ENCODE assay signal across 24 cellular contexts in the genomic region with DNA sequence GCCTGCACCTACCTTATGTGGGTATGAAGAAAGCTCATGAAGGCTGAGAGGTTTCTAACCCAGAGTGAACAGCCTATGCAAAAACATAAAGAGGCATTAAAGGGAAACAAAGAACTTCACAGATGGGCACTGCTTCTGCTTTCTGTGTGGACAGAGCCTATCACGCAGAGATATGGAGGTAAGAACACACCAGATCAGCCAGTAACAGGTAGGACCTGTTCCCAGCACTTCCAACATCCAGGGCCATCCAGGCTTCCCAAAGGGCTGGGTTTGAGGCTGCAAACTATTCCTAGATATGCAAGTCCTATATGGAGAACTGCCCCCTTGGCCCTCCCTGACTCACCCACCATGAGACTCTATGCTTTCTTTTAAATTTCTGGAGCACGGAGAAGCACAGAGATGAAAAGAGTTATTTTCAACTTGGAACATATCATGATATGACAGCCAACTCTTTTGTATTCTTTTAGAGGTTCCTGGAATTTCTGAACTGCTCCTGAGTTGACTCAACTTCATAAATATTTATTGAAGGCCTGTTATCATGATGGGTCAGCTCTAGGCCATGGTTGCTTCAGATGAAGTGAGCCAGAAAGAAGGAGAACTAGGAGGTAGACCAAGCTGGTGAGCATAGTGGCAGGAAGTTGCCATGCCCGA.
DNase-seq lines count a peak whose midpoint lies in the region; ATAC-seq and TF ChIP-seq lines count a peak whose summit lies in the region.
"Had no signal": no experiment of that assay in that cellular context is flagged by ENCODE, and none has a peak within 500 bp of the region (broad histone marks: within the 10 kb centered on the region; RNA-seq: fewer than 3 reads in every experiment).

No MANE protein-coding gene starts in this region.

- peaks cover 49% of the 10 kb centered on the region for H3K4me1 Mint-ChIP-seq in neural progenitor cell
- H3K4me1 Mint-ChIP-seq: activated naive CD4-positive, alpha-beta T cell treated with anti-CD3 and anti-CD28 coated beads, Interleukin-2, amount 10 ng/mL, durations not matched to agents 7 days and 5 days; naive B cell had no signal

- peak overlapping the region; percentile 36 to 59 for H3K27ac ChIP-seq in coronary artery
- H3K27ac ChIP-seq in neural progenitor cell: no peak overlapping the region
- no peak overlapping the region for H3K27ac ChIP-seq in upper lobe of left lung
- H3K27ac ChIP-seq: C4-2B, right lobe of liver, suprapubic skin had no signal

- no peaks in the 10 kb centered on the region for H3F3A ChIP-seq in neural progenitor cell (ENCODE audit: low read depth)

- peaks cover 11% of the 10 kb centered on the region for H3K36me3 Mint-ChIP-seq in neural progenitor cell

- H3K4me1 ChIP-seq in neural progenitor cell: peaks cover 10% of the 10 kb centered on the region
- H3K4me1 ChIP-seq in upper lobe of left lung: no peaks in the 10 kb centered on the region
- H3K4me1 ChIP-seq: right lobe of liver had no signal

- no peak for TF ChIP-seq CTCF in coronary artery (IDR thresholded peaks at IDR 0.05)
- no peak for TF ChIP-seq CTCF in neural progenitor cell (IDR thresholded peaks at IDR 0.05)
- TF ChIP-seq CTCF in upper lobe of left lung (IDR thresholded peaks at IDR 0.05): no peak

- H2AFZ ChIP-seq in neural progenitor cell (replicated peaks): no peak overlapping the region
- H2AFZ ChIP-seq: GM23338 had no signal

- no peaks in the 10 kb centered on the region for H4K20me1 ChIP-seq in neural progenitor cell (ENCODE audit: low read depth)

- H3K36me3 ChIP-seq in neural progenitor cell (no peaks in the 10 kb centered on the region), upper lobe of left lung (no peaks in the 10 kb centered on the region)
- H3K36me3 ChIP-seq: right lobe of liver, suprapubic skin had no signal

- H3K9me3 ChIP-seq in neural progenitor cell (ENCODE audit: low read depth): no peaks in the 10 kb centered on the region
- H3K9me3 ChIP-seq in upper lobe of left lung: no peaks in the 10 kb centered on the region
- H3K9me3 ChIP-seq: body of pancreas, right lobe of liver, SK-N-SH had no signal

- peak overlapping the region; percentile 72 for H3K27ac Mint-ChIP-seq in neural progenitor cell
- H3K27ac Mint-ChIP-seq: activated naive CD4-positive, alpha-beta T cell treated with anti-CD3 and anti-CD28 coated beads, Interleukin-2, amount 10 ng/mL, durations not matched to agents 7 days and 5 days; activated T-cell treated with anti-CD3 and anti-CD28 coated beads, Interleukin-2, amount 50 U/mL, for 72 hours; GM23338 had no signal

- DNase-seq in AG08396 (ENCODE audit: low spot score): peak; percentile 41
- DNase-seq in NCI-H226: peak; percentile 43
- DNase-seq in coronary artery (ENCODE audit: low spot score): no peak
- DNase-seq in neural progenitor cell (ENCODE audit: low spot score): no peak
- no peak for DNase-seq in GM03348 (ENCODE audit: low spot score)
- no peak for DNase-seq in upper lobe of left lung
- DNase-seq: activated CD4-positive, CD25-positive, alpha-beta regulatory T cell; activated CD8-positive, alpha-beta memory T cell treated with anti-CD3 and anti-CD28 coated beads for 24 hours; activated naive CD4-positive, alpha-beta T cell treated with anti-CD3 and anti-CD28 coated beads, Interleukin-2, amount 10 ng/mL, durations not matched to agents 7 days and 5 days; activated T-cell treated with anti-CD3 and anti-CD28 coated beads, Interleukin-2, amount 50 U/mL, for 72 hours; body of pancreas; hypothalamus; mesendoderm; naive B cell; NCI-H1092; NCI-H1930; right lobe of liver; RPMI8226; SK-N-SH had no signal

- no peak overlapping the region for H3K9ac ChIP-seq in neural progenitor cell
- H3K9ac ChIP-seq: SK-N-SH had no signal

- TF ChIP-seq EP300 in upper lobe of left lung (IDR thresholded peaks at IDR 0.05): no peak

- H3K4me3 ChIP-seq in coronary artery (no peak overlapping the region), neural progenitor cell (no peak overlapping the region), upper lobe of left lung (no peak overlapping the region)
- H3K4me3 ChIP-seq: body of pancreas, GM23338, right lobe of liver, suprapubic skin had no signal

- ATAC-seq in GM21529 (IDR thresholded peaks at IDR 0.05; ENCODE audit: unreplicated experiment) (no peak), HG02678 (IDR thresholded peaks at IDR 0.05; ENCODE audit: unreplicated experiment) (no peak), upper lobe of left lung (ENCODE audit: low FRiP score in 2 of 2) (no peak)
- ATAC-seq: activated T-cell treated with anti-CD3 and anti-CD28 coated beads, Interleukin-2, amount 50 U/mL, for 72 hours; body of pancreas; GM23338 had no signal

- peaks cover 22% of the 10 kb centered on the region for H3K9me3 Mint-ChIP-seq in neural progenitor cell

- no peak for TF ChIP-seq POLR2A in upper lobe of left lung (IDR thresholded peaks at IDR 0.05)

- WGBS in upper lobe of left lung, 2 donors: 58 to 72% methylated on average over 3 of the region's 3 CpGs

- H3K27me3 ChIP-seq in neural progenitor cell (no peaks in the 10 kb centered on the region), upper lobe of left lung (no peaks in the 10 kb centered on the region)
- H3K27me3 ChIP-seq: body of pancreas, right lobe of liver, suprapubic skin had no signal

- no peak overlapping the region for H3K4me3 Mint-ChIP-seq in neural progenitor cell
- H3K4me3 Mint-ChIP-seq: activated naive CD4-positive, alpha-beta T cell treated with anti-CD3 and anti-CD28 coated beads, Interleukin-2, amount 10 ng/mL, durations not matched to agents 7 days and 5 days; activated T-cell treated with anti-CD3 and anti-CD28 coated beads, Interleukin-2, amount 50 U/mL, for 72 hours; GM23338; naive B cell had no signal

- no peaks in the 10 kb centered on the region for H3K79me2 ChIP-seq in neural progenitor cell (ENCODE audit: low read depth)

- H3K4me2 ChIP-seq in neural progenitor cell: no peak overlapping the region
- H3K4me2 ChIP-seq: GM23338, SK-N-SH had no signal

- H3K27me3 Mint-ChIP-seq in neural progenitor cell (ENCODE audit: insufficient read depth, low read depth): peaks cover 24% of the 10 kb centered on the region
- H3K27me3 Mint-ChIP-seq: naive B cell had no signal

Comparison
In these comparisons a context has a peak if more than half of its experiments do, and no peak if none do; other contexts are left out.
1. DNase-seq: peak in AG08396 (single experiment) and NCI-H226 (single experiment); none in coronary artery (single experiment), neural progenitor cell (single experiment), GM03348 (single experiment) and upper lobe of left lung (0 of 2).
2. H3K27ac ChIP-seq: peak in coronary artery (2 of 2); none in neural progenitor cell (single experiment) and upper lobe of left lung (0 of 4).